Comparison of ENCODE assay signal across 8 cellular contexts in genomic region chr1:209989525-209989924, GRCh38. TPM values are rescaled to one million over a fixed set of nuclear protein-coding genes. Genes with fewer than 3 reads are reported as not detected.
DNase-seq lines count a peak whose midpoint lies in the region; ATAC-seq and TF ChIP-seq lines count a peak whose summit lies in the region.

No MANE protein-coding gene starts in this region.

- H3K4me1 ChIP-seq in right cardiac atrium (ENCODE audit: control insufficient read depth, insufficient read depth, low read length), result no peaks in the 10 kb centered on the region

- intact Hi-C loops in right cardiac atrium (cut with DNase I), result loop anchor here (5.0 to 10.0 kb wide), 2 partner anchors 125 to 127 kb away; no protein-coding TSS in a partner anchor

- DNase-seq in DMS79 treated with DMSO at 0.1 percent for 48 hours (lab: John Stamatoyannopoulos, UW) (peak; percentile 29), DMS79 (lab: John Stamatoyannopoulos, UW) (no peak), NCI-H1417 treated with DMSO at 0.1 percent for 48 hours (lab: John Stamatoyannopoulos, UW) (peak; percentile 14), osteocyte (ENCODE audit: extremely low spot score, unreplicated experiment) (no peak), right cardiac atrium (no peak)
- no peak for DNase-seq in activated naive CD4-positive, alpha-beta T cell treated with Interleukin-2 at 50 U/mL for 16 hours
- no peak for DNase-seq in stimulated activated CD4-positive, alpha-beta T cell treated with anti-CD3 and anti-CD28 coated beads, Interleukin-4, amount 100 ng/mL, for 1 hour

- no peak overlapping the region for H3K27ac ChIP-seq in right cardiac atrium (ENCODE audit: low read length)

- H3K36me3 Mint-ChIP-seq in brain (peaks cover 57% of the 10 kb centered on the region), osteocyte (ENCODE audit: unreplicated experiment) (no peaks in the 10 kb centered on the region)

- H3K27ac Mint-ChIP-seq in brain, result no peak overlapping the region
- no peak overlapping the region for H3K27ac Mint-ChIP-seq in osteocyte (ENCODE audit: unreplicated experiment)

- ATAC-seq in right cardiac atrium, result no peak

- H3K27me3 Mint-ChIP-seq in brain (no peaks in the 10 kb centered on the region), osteocyte (ENCODE audit: unreplicated experiment) (peaks cover 35% of the 10 kb centered on the region)

- H3K9me3 ChIP-seq in right cardiac atrium (ENCODE audit: control insufficient read depth, low read length), result peaks cover 3% of the 10 kb centered on the region

- H3K27me3 ChIP-seq in right cardiac atrium (ENCODE audit: control insufficient read depth, insufficient read depth), result no peaks in the 10 kb centered on the region

- 30% methylated on average over 3 of the region's 3 CpGs for WGBS in right cardiac atrium

- peaks cover 4 to 19% (median 9%) of the 10 kb centered on the region in 5 experiments for H3K9me3 Mint-ChIP-seq in brain
- no peaks in the 10 kb centered on the region for H3K9me3 Mint-ChIP-seq in osteocyte (ENCODE audit: unreplicated experiment)

- peaks cover 14% of the 10 kb centered on the region for H3K4me1 Mint-ChIP-seq in brain
- H3K4me1 Mint-ChIP-seq in osteocyte (ENCODE audit: unreplicated experiment), result no peaks in the 10 kb centered on the region

- H3K4me3 Mint-ChIP-seq in brain (no peak overlapping the region), osteocyte (ENCODE audit: unreplicated experiment) (no peak overlapping the region)

- H3K4me3 ChIP-seq in right cardiac atrium (ENCODE audit: low read length), result no peak overlapping the region

- TF ChIP-seq CTCF in brain (conservative IDR thresholded peaks at IDR 0.05) (peak; percentile 73 to 76), osteocyte (IDR thresholded peaks at IDR 0.05) (peak; percentile 51)

RNA-seq across cellular contexts. Expression of gene SYT14, which starts 51.5 kb away (rescaled TPM):
- polyA plus RNA-seq in brain (ENCODE audit: insufficient read depth, low read depth, low replicate concordance), result 2.6 TPM
- 0.10 and 0.16 TPM in 2 replicates for total RNA-seq in osteocyte
- total RNA-seq in right cardiac atrium, result under 1 TPM in 1 of 4 donors, not detected in 3; 0.09 TPM
- under 0.01 TPM for polyA plus RNA-seq in right cardiac atrium

Comparison
In these comparisons a context has a peak if more than half of its experiments do, and no peak if none do; other contexts are left out.
1. DNase-seq: peak in DMS79 treated with DMSO at 0.1 percent for 48 hours (single experiment) and NCI-H1417 treated with DMSO at 0.1 percent for 48 hours (single experiment); none in DMS79 (single experiment), osteocyte (single experiment), activated naive CD4-positive, alpha-beta T cell treated with Interleukin-2 at 50 U/mL for 16 hours (single experiment), stimulated activated CD4-positive, alpha-beta T cell treated with anti-CD3 and anti-CD28 coated beads, Interleukin-4, amount 100 ng/mL, for 1 hour (single experiment) and right cardiac atrium (0 of 3).